Comparison of ENCODE assay signal across 27 cellular contexts in genomic region chr17:13176436-13176835, GRCh38.
DNase-seq lines count a peak whose midpoint lies in the region; ATAC-seq, FAIRE-seq and TF ChIP-seq lines count a peak whose summit lies in the region.
"Had no signal": no experiment of that assay in that cellular context is flagged by ENCODE, and none has a peak within 500 bp of the region (broad histone marks: within the 10 kb centered on the region; RNA-seq: fewer than 3 reads in every experiment).

No MANE protein-coding gene starts in this region.

- H3K4me1 ChIP-seq in H9 (ENCODE audit: insufficient read depth, low read length): no peaks in the 10 kb centered on the region
- H3K4me1 ChIP-seq: BLaER1 had no signal

- H3K27ac Mint-ChIP-seq in H9 (peak overlapping the region in 2 of 3 experiments; percentile 6 to 71; a peak in 3 of 7 replicates), nephron progenitor cell (peak overlapping the region; percentile 73), type B pancreatic cell (no peak overlapping the region)
- H3K27ac Mint-ChIP-seq: CD4-positive, CD25-positive, alpha-beta regulatory T cell had no signal

- no peak overlapping the region for H3K9ac ChIP-seq in H9 (ENCODE audit: extremely low read depth, insufficient read length, low read length)
- H3K9ac ChIP-seq: BLaER1, KMS-11 had no signal

- no peak overlapping the region for H3K18ac ChIP-seq in H9 (ENCODE audit: insufficient read length, low read depth, low read length)

- no peak overlapping the region for H4K91ac ChIP-seq in H9 (ENCODE audit: insufficient read length, low read depth, low read length)

- WGBS in H9 (ENCODE audit: extremely low coverage, insufficient read length, low lambda C conversion rate): no CpG with 5 or more reads among the region's 4 CpGs

- H2BK5ac ChIP-seq in H9 (ENCODE audit: insufficient read length, low read length): no peak overlapping the region

- H3K27me3 Mint-ChIP-seq in H9 (ENCODE audit: low read depth) (no peaks in the 10 kb centered on the region), nephron progenitor cell (ENCODE audit: low read depth, poor library complexity) (peaks cover 6% of the 10 kb centered on the region), type B pancreatic cell (no peaks in the 10 kb centered on the region)
- H3K27me3 Mint-ChIP-seq: CD4-positive, CD25-positive, alpha-beta regulatory T cell had no signal

- H3K36me3 Mint-ChIP-seq in H9 (ENCODE audit: insufficient read depth in 1 of 3, low read depth in 3 of 3) (peaks cover 6 to 34% (median 27%) of the 10 kb centered on the region in 3 experiments), nephron progenitor cell (ENCODE audit: low read depth) (peaks cover 13% of the 10 kb centered on the region), type B pancreatic cell (peaks cover 4% of the 10 kb centered on the region)
- H3K36me3 Mint-ChIP-seq: CD4-positive, CD25-positive, alpha-beta regulatory T cell had no signal

- no peak overlapping the region for H3K14ac ChIP-seq in H9 (ENCODE audit: insufficient read depth, low read length)

- no peak overlapping the region for H4K5ac ChIP-seq in H9 (ENCODE audit: insufficient read length, low read depth, low read length)

- no peak overlapping the region for H3K27ac ChIP-seq in H9 (ENCODE audit: insufficient read length, low read depth, low read length)
- H3K27ac ChIP-seq: BLaER1, KMS-11, SK-N-MC had no signal

- H3K79me1 ChIP-seq in H9 (ENCODE audit: insufficient read depth, low read depth, low read length, poor library complexity, severe bottlenecking): no peaks in the 10 kb centered on the region

- H3K23ac ChIP-seq in H9 (ENCODE audit: insufficient read length, low read depth, low read length): no peak overlapping the region

- H3K56ac ChIP-seq in H9 (ENCODE audit: insufficient read length, low read depth, low read length): no peak overlapping the region

- H4K8ac ChIP-seq in H9 (replicated peaks; ENCODE audit: insufficient read length, low read depth, low read length): no peak overlapping the region

- no peak overlapping the region for H3K4me2 ChIP-seq in H9 (ENCODE audit: insufficient read depth, insufficient read length, low read length)
- H3K4me2 ChIP-seq: BLaER1, KMS-11 had no signal

- H3T11ph ChIP-seq in H9 (ENCODE audit: low read length): no peak overlapping the region

- ATAC-seq in GM21723 (IDR thresholded peaks at IDR 0.05; ENCODE audit: unreplicated experiment): no peak
- ATAC-seq in HG03039 (IDR thresholded peaks at IDR 0.05; ENCODE audit: unreplicated experiment): no peak

- TF ChIP-seq CTCF in H9 (conservative IDR thresholded peaks at IDR 0.05): no peak
- TF ChIP-seq CTCF in epithelial cell of esophagus (IDR thresholded peaks at IDR 0.05; ENCODE audit: insufficient read depth, low read depth, low read length, missing control alignments): no peak
- no peak for TF ChIP-seq CTCF in nephron progenitor cell (IDR thresholded peaks at IDR 0.05)
- no peak for TF ChIP-seq CTCF in type B pancreatic cell (conservative IDR thresholded peaks at IDR 0.05)

- no peak for FAIRE-seq in GM19239 (lab: Jason Lieb, UNC)
- FAIRE-seq: A204.1, GM12891, RCC 7860 had no signal

- no peak overlapping the region for H2AFZ ChIP-seq in H9 (ENCODE audit: low read length)

- no peaks in the 10 kb centered on the region for H4K20me1 ChIP-seq in H9 (ENCODE audit: control insufficient read depth, insufficient read depth, insufficient read length)
- H4K20me1 ChIP-seq: BLaER1 had no signal

- no peak overlapping the region for H2BK15ac ChIP-seq in H9 (ENCODE audit: low read depth, low read length)

- no peak overlapping the region for H2BK120ac ChIP-seq in H9 (ENCODE audit: low read depth, low read length, poor library complexity, severe bottlenecking)

- no peaks in the 10 kb centered on the region for H3K27me3 ChIP-seq in H9 (ENCODE audit: insufficient read depth, low read length)
- H3K27me3 ChIP-seq: BLaER1 had no signal

- H3K9me3 ChIP-seq in H9 (ENCODE audit: control insufficient read depth, low read depth, low read length): peaks cover 16% of the 10 kb centered on the region

- peaks cover 5 to 13% of the 10 kb centered on the region in 2 experiments for H3K4me1 Mint-ChIP-seq in H9
- peaks cover 8% of the 10 kb centered on the region for H3K4me1 Mint-ChIP-seq in nephron progenitor cell
- H3K4me1 Mint-ChIP-seq in type B pancreatic cell (ENCODE audit: unreplicated experiment): no peaks in the 10 kb centered on the region
- H3K4me1 Mint-ChIP-seq: CD4-positive, CD25-positive, alpha-beta regulatory T cell had no signal

- H3K4ac ChIP-seq in H9 (ENCODE audit: low read depth, low read length): no peak overlapping the region

- DNase-seq in H9: no peak
- peak; percentile 9 for DNase-seq in epithelial cell of esophagus (ENCODE audit: low read depth)
- DNase-seq in nephron progenitor cell: no peak
- no peak for DNase-seq in type B pancreatic cell (ENCODE audit: extremely low spot score, unreplicated experiment)
- no peak for DNase-seq in GM19239 (ENCODE audit: insufficient read length, low spot score)
- DNase-seq: CD4-positive, CD25-positive, alpha-beta regulatory T cell; DMS53; GDM1; H7; IMR-90; NCI-H1092; NCI-H1436; NCI-H187; NCI-H2081 treated with DMSO at 0.1 percent for 48 hours; NCI-H2171 treated with DMSO at 0.1 percent for 48 hours; NCI-H345; NCI-H524; NCI-H774; SIG-M5 had no signal

- H2BK20ac ChIP-seq in H9 (ENCODE audit: low read depth, low read length, poor library complexity, severe bottlenecking): no peak overlapping the region

- no peak overlapping the region for H2BK12ac ChIP-seq in H9 (ENCODE audit: insufficient read length, low read depth, low read length)

- H2AK5ac ChIP-seq in H9 (ENCODE audit: insufficient read length, low read length): no peak overlapping the region

- H3K4me3 ChIP-seq in epithelial cell of esophagus (ENCODE audit: low read length): no peak overlapping the region
- H3K4me3 ChIP-seq: BLaER1, SK-N-MC had no signal

- no peaks in the 10 kb centered on the region for H3K23me2 ChIP-seq in H9 (ENCODE audit: insufficient read length, low read depth, low read length, poor library complexity, severe bottlenecking)

- H3K9me3 Mint-ChIP-seq in H9: peaks cover 24 to 39% of the 10 kb centered on the region in 2 experiments
- peaks cover 52% of the 10 kb centered on the region for H3K9me3 Mint-ChIP-seq in nephron progenitor cell
- H3K9me3 Mint-ChIP-seq in type B pancreatic cell: peaks cover 11% of the 10 kb centered on the region

- H3K79me2 ChIP-seq in H9 (ENCODE audit: insufficient read depth, low read length): no peaks in the 10 kb centered on the region

- H3K4me3 Mint-ChIP-seq in H9 (no peak overlapping the region), nephron progenitor cell (no peak overlapping the region), type B pancreatic cell (peak overlapping the region; percentile 45)
- H3K4me3 Mint-ChIP-seq: CD4-positive, CD25-positive, alpha-beta regulatory T cell had no signal
